Comparison of ENCODE assay signal across 1 cellular context in genomic region chr1:31815752-31816484, GRCh38.
A peak's percentile ranks its signal among the peaks of the same experiment; 100 is the strongest.
TF ChIP-seq lines count a peak whose summit lies in the region.

Gene SPOCD1, minus strand, starts transcription at chr1:31816022. Its CDS starts 689 bp downstream, at chr1:31815333.

TF ChIP-seq in K562, 482 proteins besides CTCF, POLR2A, EP300 and RAD21 (continued from another document and continues in another):
- TF ChIP-seq TSHZ1 (CRISPR knock-in tag; IDR thresholded peaks at IDR 0.05): peak; percentile 41; the same call in 1 of the 2 replicates
- peak; percentile 58 for TF ChIP-seq GTF2E2 (tag; IDR thresholded peaks at IDR 0.05)
- TF ChIP-seq NFE2L1 (tag; IDR thresholded peaks at IDR 0.05; ENCODE audit: borderline replicate concordance, low read depth): no peak
- no peak for TF ChIP-seq BDP1 (IDR thresholded peaks at IDR 0.05; ENCODE audit: insufficient read depth, insufficient read length)
- TF ChIP-seq RBM39 (optimal IDR thresholded peaks at IDR 0.05; ENCODE audit: low read depth, low read length): peak; percentile 81
- TF ChIP-seq ZNF212 (CRISPR knock-in tag; IDR thresholded peaks at IDR 0.05): no peak
- TF ChIP-seq ZNF277 (CRISPR knock-in tag; IDR thresholded peaks at IDR 0.05; ENCODE audit: borderline replicate concordance): 0 out of 2 replicates have a peak, but pooled peaks have one; percentile 59
- no peak for TF ChIP-seq CREBBP (IDR thresholded peaks at IDR 0.05; ENCODE audit: low read depth, low read length)
- no peak for TF ChIP-seq POLR2B (IDR thresholded peaks at IDR 0.05; ENCODE audit: low read depth, partially characterized antibody)
- TF ChIP-seq RERE (CRISPR knock-in tag; IDR thresholded peaks at IDR 0.05; ENCODE audit: borderline replicate concordance): no peak
- TF ChIP-seq ETV5 (CRISPR knock-in tag; IDR thresholded peaks at IDR 0.05; ENCODE audit: low read depth): peak; percentile 46; the same call in 1 of the 2 replicates
- peak; percentile 67; the same call in 1 of the 2 replicates for TF ChIP-seq CBX5 (IDR thresholded peaks at IDR 0.05; ENCODE audit: borderline replicate concordance, low read depth)
- TF ChIP-seq DPF2 (IDR thresholded peaks at IDR 0.05): peak; percentile 68
- peak in 1 of 2 experiments; percentile 64; a peak in 1 of 4 replicates for TF ChIP-seq ZNF639 (CRISPR knock-in tag; conservative IDR thresholded peaks at IDR 0.05 in 1 of 2, IDR thresholded peaks at IDR 0.05 in 1 of 2)
- no peak for TF ChIP-seq ZNF696 (CRISPR knock-in tag; conservative IDR thresholded peaks at IDR 0.05)
- TF ChIP-seq ZBTB12 (CRISPR knock-in tag; IDR thresholded peaks at IDR 0.05): peak; percentile 53; the same call in 1 of the 2 replicates
- TF ChIP-seq FIP1L1 (IDR thresholded peaks at IDR 0.05; ENCODE audit: low read depth, low read length, poor library complexity, severe bottlenecking): peak; percentile 35
- TF ChIP-seq STAG1 (CRISPR knock-in tag; IDR thresholded peaks at IDR 0.05; ENCODE audit: borderline replicate concordance): no peak; the same call in 1 of the 2 replicates
- TF ChIP-seq ZNF316 (IDR thresholded peaks at IDR 0.05): no peak
- TF ChIP-seq ERF (CRISPR knock-in tag; IDR thresholded peaks at IDR 0.05): 0 out of 2 replicates have a peak, but pooled peaks have one; percentile 74
- no peak for TF ChIP-seq ZNF184 (CRISPR knock-in tag; IDR thresholded peaks at IDR 0.05)
- no peak for TF ChIP-seq HBP1 (CRISPR knock-in tag; IDR thresholded peaks at IDR 0.05)
- TF ChIP-seq SREBF1 (IDR thresholded peaks at IDR 0.05; ENCODE audit: borderline replicate concordance, low read depth, low read length): peak; percentile 94
- no peak for TF ChIP-seq RFX7 (CRISPR knock-in tag; IDR thresholded peaks at IDR 0.05)
- TF ChIP-seq ZNF609 (CRISPR knock-in tag; IDR thresholded peaks at IDR 0.05; ENCODE audit: borderline replicate concordance): no peak; the same call in 1 of the 2 replicates
- TF ChIP-seq NR3C1 (CRISPR knock-in tag; IDR thresholded peaks at IDR 0.05): no peak
- peak; percentile 32 for TF ChIP-seq PRDM10 (IDR thresholded peaks at IDR 0.05; ENCODE audit: partially characterized antibody)
- TF ChIP-seq ELK3 (CRISPR knock-in tag; IDR thresholded peaks at IDR 0.05): no peak
- no peak for TF ChIP-seq ZNF224 (CRISPR knock-in tag; IDR thresholded peaks at IDR 0.05)
